1 cellular context compared by ENCODE assay signal in genomic region chr17:46193626-46194392, GRCh38.
TF ChIP-seq lines count a peak whose summit lies in the region.

No MANE protein-coding gene starts in this region.

TF ChIP-seq in HepG2, 621 proteins besides CTCF, POLR2A, EP300 and RAD21 (continued from another document and continues in another):
- no peak; the same call in 1 of the 2 replicates for TF ChIP-seq ARNT2 (CRISPR knock-in tag; IDR thresholded peaks at IDR 0.05; ENCODE audit: low read depth)
- 0 out of 2 replicates have a peak, but pooled peaks have one; percentile 36 for TF ChIP-seq ZNF580 (CRISPR knock-in tag; IDR thresholded peaks at IDR 0.05; ENCODE audit: borderline replicate concordance, low read depth)
- peak; percentile 99 for TF ChIP-seq ZNF143 (CRISPR knock-in tag; IDR thresholded peaks at IDR 0.05)
- peak; percentile 44; the same call in 1 of the 2 replicates for TF ChIP-seq ZNF34 (CRISPR knock-in tag; IDR thresholded peaks at IDR 0.05; ENCODE audit: borderline replicate concordance)
- TF ChIP-seq ZHX1 (CRISPR knock-in tag; IDR thresholded peaks at IDR 0.05; ENCODE audit: low read depth): peak; percentile 44; the same call in 1 of the 2 replicates
- peak; percentile 95 for TF ChIP-seq POLR2AphosphoS5 (IDR thresholded peaks at IDR 0.05; ENCODE audit: low read depth, low read length)
- TF ChIP-seq ZNF766 (CRISPR knock-in tag; IDR thresholded peaks at IDR 0.05; ENCODE audit: borderline replicate concordance): no peak; the same call in 1 of the 2 replicates
- TF ChIP-seq, protein P1, sequence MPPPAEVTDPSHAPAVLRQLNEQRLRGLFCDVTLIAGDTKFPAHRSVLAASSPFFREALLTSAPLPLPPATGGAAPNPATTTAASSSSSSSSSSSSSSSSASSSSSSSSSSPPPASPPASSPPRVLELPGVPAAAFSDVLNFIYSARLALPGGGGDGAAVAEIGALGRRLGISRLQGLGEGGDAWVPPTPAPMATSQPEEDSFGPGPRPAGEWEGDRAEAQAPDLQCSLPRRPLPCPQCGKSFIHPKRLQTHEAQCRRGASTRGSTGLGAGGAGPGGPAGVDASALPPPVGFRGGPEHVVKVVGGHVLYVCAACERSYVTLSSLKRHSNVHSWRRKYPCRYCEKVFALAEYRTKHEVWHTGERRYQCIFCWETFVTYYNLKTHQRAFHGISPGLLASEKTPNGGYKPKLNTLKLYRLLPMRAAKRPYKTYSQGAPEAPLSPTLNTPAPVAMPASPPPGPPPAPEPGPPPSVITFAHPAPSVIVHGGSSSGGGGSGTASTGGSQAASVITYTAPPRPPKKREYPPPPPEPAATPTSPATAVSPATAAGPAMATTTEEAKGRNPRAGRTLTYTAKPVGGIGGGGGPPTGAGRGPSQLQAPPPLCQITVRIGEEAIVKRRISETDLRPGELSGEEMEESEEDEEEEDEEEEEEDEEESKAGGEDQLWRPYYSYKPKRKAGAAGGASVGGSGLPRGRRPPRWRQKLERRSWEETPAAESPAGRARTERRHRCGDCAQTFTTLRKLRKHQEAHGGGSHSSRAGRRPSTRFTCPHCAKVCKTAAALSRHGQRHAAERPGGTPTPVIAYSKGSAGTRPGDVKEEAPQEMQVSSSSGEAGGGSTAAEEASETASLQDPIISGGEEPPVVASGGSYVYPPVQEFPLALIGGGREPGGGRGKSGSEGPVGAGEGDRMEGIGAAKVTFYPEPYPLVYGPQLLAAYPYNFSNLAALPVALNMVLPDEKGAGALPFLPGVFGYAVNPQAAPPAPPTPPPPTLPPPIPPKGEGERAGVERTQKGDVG (CRISPR knock-in tag; IDR thresholded peaks at IDR 0.05; ENCODE audit: borderline replicate concordance): no peak; the same call in 1 of the 2 replicates
- TF ChIP-seq ETV5 (CRISPR knock-in tag; IDR thresholded peaks at IDR 0.05; ENCODE audit: borderline replicate concordance): peak; percentile 62; the same call in 1 of the 2 replicates
- TF ChIP-seq SIX1 (CRISPR knock-in tag; IDR thresholded peaks at IDR 0.05; ENCODE audit: borderline replicate concordance): no peak
- TF ChIP-seq AGO1 (IDR thresholded peaks at IDR 0.05; ENCODE audit: low read depth, low read length, poor library complexity, severe bottlenecking): no peak
- peak; percentile 79; the same call in 1 of the 2 replicates for TF ChIP-seq ZHX2 (IDR thresholded peaks at IDR 0.05; ENCODE audit: low read depth)
- TF ChIP-seq ZHX2 (CRISPR knock-in tag; IDR thresholded peaks at IDR 0.05; ENCODE audit: borderline replicate concordance): no peak
- no peak for TF ChIP-seq SNAI1 (CRISPR knock-in tag; IDR thresholded peaks at IDR 0.05; ENCODE audit: borderline replicate concordance)
- TF ChIP-seq CERS6 (CRISPR knock-in tag; IDR thresholded peaks at IDR 0.05): no peak
- TF ChIP-seq, protein P2, sequence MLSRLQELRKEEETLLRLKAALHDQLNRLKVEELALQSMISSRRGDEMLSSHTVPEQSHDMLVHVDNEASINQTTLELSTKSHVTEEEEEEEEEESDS (CRISPR knock-in tag; IDR thresholded peaks at IDR 0.05; ENCODE audit: borderline replicate concordance): no peak
- peak; percentile 88 for TF ChIP-seq SUZ12 (IDR thresholded peaks at IDR 0.05; ENCODE audit: low read depth, low read length)
- peak; percentile 46; the same call in 1 of the 2 replicates for TF ChIP-seq ZNF235 (CRISPR knock-in tag; IDR thresholded peaks at IDR 0.05; ENCODE audit: borderline replicate concordance)
- no peak for TF ChIP-seq RORA (CRISPR knock-in tag; IDR thresholded peaks at IDR 0.05)
- TF ChIP-seq NFKB2 (CRISPR knock-in tag; IDR thresholded peaks at IDR 0.05; ENCODE audit: borderline replicate concordance): peak; percentile 72; the same call in 1 of the 2 replicates
- TF ChIP-seq, protein P3, sequence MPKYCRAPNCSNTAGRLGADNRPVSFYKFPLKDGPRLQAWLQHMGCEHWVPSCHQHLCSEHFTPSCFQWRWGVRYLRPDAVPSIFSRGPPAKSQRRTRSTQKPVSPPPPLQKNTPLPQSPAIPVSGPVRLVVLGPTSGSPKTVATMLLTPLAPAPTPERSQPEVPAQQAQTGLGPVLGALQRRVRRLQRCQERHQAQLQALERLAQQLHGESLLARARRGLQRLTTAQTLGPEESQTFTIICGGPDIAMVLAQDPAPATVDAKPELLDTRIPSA (CRISPR knock-in tag; IDR thresholded peaks at IDR 0.05; ENCODE audit: borderline replicate concordance): peak; percentile 92; the same call in 1 of the 2 replicates
- no peak for TF ChIP-seq E2F2 (CRISPR knock-in tag; IDR thresholded peaks at IDR 0.05; ENCODE audit: borderline replicate concordance)
- TF ChIP-seq HIVEP1 (CRISPR knock-in tag; IDR thresholded peaks at IDR 0.05): peak; percentile 50; the same call in 1 of the 2 replicates
- no peak for TF ChIP-seq RAD51 (IDR thresholded peaks at IDR 0.05; ENCODE audit: borderline replicate concordance)
- TF ChIP-seq FOSL2 (CRISPR knock-in tag; IDR thresholded peaks at IDR 0.05): peak; percentile 34; the same call in 1 of the 2 replicates
- TF ChIP-seq LBX2 (CRISPR knock-in tag; IDR thresholded peaks at IDR 0.05; ENCODE audit: borderline replicate concordance): no peak
- peak; percentile 96 for TF ChIP-seq ZNF598 (CRISPR knock-in tag; IDR thresholded peaks at IDR 0.05; ENCODE audit: borderline replicate concordance)
- TF ChIP-seq ELF3 (CRISPR knock-in tag; IDR thresholded peaks at IDR 0.05): peak; percentile 73; the same call in 1 of the 2 replicates
- TF ChIP-seq PRMT3 (CRISPR knock-in tag; IDR thresholded peaks at IDR 0.05; ENCODE audit: borderline replicate concordance, low read depth): 0 out of 2 replicates have a peak, but pooled peaks have one; percentile 59
- TF ChIP-seq, protein P4, sequence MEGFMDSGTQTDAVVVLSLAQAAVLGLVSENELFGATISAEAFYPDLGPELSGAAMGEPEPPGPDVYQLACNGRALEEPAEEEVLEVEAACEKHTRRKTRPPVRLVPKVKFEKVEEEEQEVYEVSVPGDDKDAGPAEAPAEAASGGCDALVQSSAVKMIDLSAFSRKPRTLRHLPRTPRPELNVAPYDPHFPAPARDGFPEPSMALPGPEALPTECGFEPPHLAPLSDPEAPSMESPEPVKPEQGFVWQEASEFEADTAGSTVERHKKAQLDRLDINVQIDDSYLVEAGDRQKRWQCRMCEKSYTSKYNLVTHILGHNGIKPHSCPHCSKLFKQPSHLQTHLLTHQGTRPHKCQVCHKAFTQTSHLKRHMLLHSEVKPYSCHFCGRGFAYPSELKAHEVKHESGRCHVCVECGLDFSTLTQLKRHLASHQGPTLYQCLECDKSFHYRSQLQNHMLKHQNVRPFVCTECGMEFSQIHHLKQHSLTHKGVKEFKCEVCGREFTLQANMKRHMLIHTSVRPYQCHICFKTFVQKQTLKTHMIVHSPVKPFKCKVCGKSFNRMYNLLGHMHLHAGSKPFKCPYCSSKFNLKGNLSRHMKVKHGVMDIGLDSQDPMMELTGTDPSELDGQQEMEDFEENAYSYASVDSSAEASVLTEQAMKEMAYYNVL (CRISPR knock-in tag; IDR thresholded peaks at IDR 0.05; ENCODE audit: borderline replicate concordance): peak; percentile 40
- TF ChIP-seq, protein P5, sequence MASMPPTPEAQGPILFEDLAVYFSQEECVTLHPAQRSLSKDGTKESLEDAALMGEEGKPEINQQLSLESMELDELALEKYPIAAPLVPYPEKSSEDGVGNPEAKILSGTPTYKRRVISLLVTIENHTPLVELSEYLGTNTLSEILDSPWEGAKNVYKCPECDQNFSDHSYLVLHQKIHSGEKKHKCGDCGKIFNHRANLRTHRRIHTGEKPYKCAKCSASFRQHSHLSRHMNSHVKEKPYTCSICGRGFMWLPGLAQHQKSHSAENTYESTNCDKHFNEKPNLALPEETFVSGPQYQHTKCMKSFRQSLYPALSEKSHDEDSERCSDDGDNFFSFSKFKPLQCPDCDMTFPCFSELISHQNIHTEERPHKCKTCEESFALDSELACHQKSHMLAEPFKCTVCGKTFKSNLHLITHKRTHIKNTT (CRISPR knock-in tag; IDR thresholded peaks at IDR 0.05): no peak
- no peak for TF ChIP-seq USF2 (IDR thresholded peaks at IDR 0.05; ENCODE audit: low read depth, low read length)
- TF ChIP-seq USF2 (CRISPR knock-in tag; IDR thresholded peaks at IDR 0.05; ENCODE audit: borderline replicate concordance): peak; percentile 47; the same call in 1 of the 2 replicates
